ENCODE assay signal across 17 cellular contexts in genomic region chrX:110734894-110735541, GRCh38.
DNase-seq lines count a peak whose midpoint lies in the region; ATAC-seq and TF ChIP-seq lines count a peak whose summit lies in the region.
"Had no signal": no experiment of that assay in that cellular context is flagged by ENCODE, and none has a peak within 500 bp of the region (broad histone marks: within the 10 kb centered on the region; RNA-seq: fewer than 3 reads in every experiment).

No MANE protein-coding gene starts in this region.

- in situ Hi-C loops in SK-MEL-5 (cut with HindIII; ENCODE audit: low pct_unique_long_range_greater_than_20kb, low sequenced_read_pairs), result no loop called here

- H3K4me3 ChIP-seq in fibroblast of the aortic adventitia (ENCODE audit: low read depth, low read length), result no peak overlapping the region
- H3K4me3 ChIP-seq: body of pancreas, thoracic aorta had no signal

- ATAC-seq in HG03571 (IDR thresholded peaks at IDR 0.05; ENCODE audit: unreplicated experiment) (no peak), esophagus mucosa (no peak)
- ATAC-seq: body of pancreas, right cardiac atrium had no signal

- DNase-seq in GM04503 (ENCODE audit: low read depth), result peak; percentile 54
- peak; percentile 15 for DNase-seq in SK-MEL-5 (ENCODE audit: low read depth, low spot score)
- peak; percentile 59 for DNase-seq in fibroblast of the aortic adventitia (ENCODE audit: low read depth)
- DNase-seq in renal cortical epithelial cell (ENCODE audit: low read depth), result peak; percentile 96
- no peak for DNase-seq in T1000 (lab: John Stamatoyannopoulos, UW)
- no peak for DNase-seq in NCI-H2029 (lab: John Stamatoyannopoulos, UW)
- DNase-seq: body of pancreas, endodermal cell, H9, NCI-H1417 treated with DMSO at 0.1 percent for 48 hours, NCI-H526 treated with DMSO at 0.1 percent for 48 hours, right cardiac atrium, SHP77 treated with DMSO at 0.1 percent for 48 hours, WERI-Rb-1 had no signal

- TF ChIP-seq CTCF in fibroblast of the aortic adventitia (IDR thresholded peaks at IDR 0.05; ENCODE audit: insufficient read depth, low read length), result no peak

Comparison
In these comparisons a context has a peak if more than half of its experiments do, and no peak if none do; other contexts are left out.
1. DNase-seq: peak in GM04503 (single experiment), SK-MEL-5 (single experiment), fibroblast of the aortic adventitia (single experiment) and renal cortical epithelial cell (single experiment); none in T1000 (single experiment) and NCI-H2029 (single experiment).